33 cellular contexts compared by ENCODE assay signal in the genomic region with DNA sequence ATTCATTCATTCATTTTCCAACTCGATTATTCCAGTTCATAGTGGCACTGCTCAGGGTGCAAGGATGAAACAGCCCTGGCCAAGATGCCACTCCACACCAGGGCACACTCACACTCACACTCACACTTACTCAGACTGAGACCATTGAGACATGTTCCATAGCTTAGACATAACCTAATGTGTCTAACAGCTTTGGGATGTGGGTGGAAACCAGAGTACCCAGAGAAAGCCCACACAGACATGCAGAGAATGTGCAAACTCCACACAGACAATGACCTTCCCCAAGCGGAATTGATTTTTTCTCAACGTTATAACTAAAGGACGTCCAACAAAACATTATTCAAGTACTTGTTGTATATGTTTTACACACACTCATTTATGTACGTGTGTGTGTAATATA.
"Had no signal": no experiment of that assay in that cellular context is flagged by ENCODE, and none has a peak within 500 bp of the region (broad histone marks: within the 10 kb centered on the region; RNA-seq: fewer than 3 reads in every experiment).

No MANE protein-coding gene starts in this region.

- H3K27ac Mint-ChIP-seq: activated CD4-positive, alpha-beta memory T cell treated with anti-CD3 and anti-CD28 coated beads for 36 hours; activated CD4-positive, alpha-beta T cell treated with anti-CD3 and anti-CD28 coated beads, Interleukin-2, amount 10 ng/mL, durations not matched to agents 24 days and 14 days; activated naive CD4-positive, alpha-beta T cell treated with anti-CD3 and anti-CD28 coated beads, Interleukin-2, amount 10 ng/mL, durations not matched to agents 7 days and 5 days; activated naive CD8-positive, alpha-beta T cell treated with anti-CD3 and anti-CD28 coated beads, Interleukin-2, amount 10 ng/mL, durations not matched to agents 7 days and 5 days; activated T-cell treated with anti-CD3 and anti-CD28 coated beads, Interleukin-2, amount 50 U/mL, for 24 hours; mesothelial cell of epicardium; naive B cell; nephron progenitor cell; progenitor cell of endocrine pancreas; stimulated activated naive B cell treated with anti-CD40 and anti-IgM and Interleukin-4, amounts not matched to agents 10 μg/mL and 1 μg/mL and 100 μg/mL, for 72 hours had no signal

- H3K9me3 Mint-ChIP-seq: activated CD4-positive, alpha-beta memory T cell treated with anti-CD3 and anti-CD28 coated beads for 36 hours; activated CD4-positive, alpha-beta T cell treated with anti-CD3 and anti-CD28 coated beads, Interleukin-2, amount 10 ng/mL, durations not matched to agents 24 days and 14 days; activated naive CD4-positive, alpha-beta T cell treated with anti-CD3 and anti-CD28 coated beads, Interleukin-2, amount 10 ng/mL, durations not matched to agents 7 days and 5 days; activated naive CD8-positive, alpha-beta T cell treated with anti-CD3 and anti-CD28 coated beads, Interleukin-2, amount 10 ng/mL, durations not matched to agents 7 days and 5 days; mesothelial cell of epicardium; nephron progenitor cell had no signal

- H3K36me3 Mint-ChIP-seq: activated CD4-positive, alpha-beta memory T cell treated with anti-CD3 and anti-CD28 coated beads for 36 hours; activated naive CD4-positive, alpha-beta T cell treated with anti-CD3 and anti-CD28 coated beads, Interleukin-2, amount 10 ng/mL, durations not matched to agents 7 days and 5 days; activated naive CD8-positive, alpha-beta T cell treated with anti-CD3 and anti-CD28 coated beads, Interleukin-2, amount 10 ng/mL, durations not matched to agents 7 days and 5 days; mesothelial cell of epicardium; naive B cell; stimulated activated naive B cell treated with anti-CD40 and anti-IgM and Interleukin-4, amounts not matched to agents 10 μg/mL and 1 μg/mL and 100 μg/mL, for 72 hours had no signal

- DNase-seq: activated CD4-positive, alpha-beta memory T cell treated with anti-CD3 and anti-CD28 coated beads for 36 hours; activated CD4-positive, alpha-beta T cell treated with anti-CD3 and anti-CD28 coated beads, Interleukin-2, amount 10 ng/mL, durations not matched to agents 24 days and 14 days; activated CD4-positive, CD25-positive, alpha-beta regulatory T cell treated with anti-CD3 and anti-CD28 coated beads, Interleukin-2, amount 50 U/mL, for 72 hours; activated CD8-positive, alpha-beta memory T cell treated with anti-CD3 and anti-CD28 coated beads, Interleukin-2, amount 50 U/mL, for 48 hours; activated gamma-delta T cell; activated naive CD4-positive, alpha-beta T cell treated with anti-CD3 and anti-CD28 coated beads, Interleukin-2, amount 10 ng/mL, durations not matched to agents 7 days and 5 days; activated naive CD8-positive, alpha-beta T cell treated with anti-CD3 and anti-CD28 coated beads, Interleukin-2, amount 10 ng/mL, durations not matched to agents 7 days and 5 days; activated T-cell treated with anti-CD3 and anti-CD28 coated beads, Interleukin-2, amount 50 U/mL, for 24 hours; amniotic stem cell; central memory CD4-positive, alpha-beta T cell; foreskin keratinocyte; heart right ventricle; kidney; left colon; mammary epithelial cell; naive B cell; nephron progenitor cell; ovary; right lobe of liver; small intestine; stimulated activated CD4-positive, alpha-beta T cell treated with anti-CD3 and anti-CD28 coated beads, Interleukin-1b, Interleukin-23, amount 100 ng/mL, for 48 hours; stimulated activated CD4-positive, alpha-beta T cell treated with anti-CD3 and anti-CD28 coated beads, Interleukin-4, amount 100 ng/mL, for 4 hours; stimulated activated CD8-positive, alpha-beta memory T cell treated with anti-CD3 and anti-CD28 coated beads, Interleukin-4, amount 100 ng/mL, for 48 hours; stimulated activated naive B cell treated with anti-CD40 and anti-IgM and Interleukin-4, amounts not matched to agents 10 μg/mL and 1 μg/mL and 100 μg/mL, for 72 hours; stomach; transverse colon; WERI-Rb-1 had no signal

- H3K4me3 ChIP-seq: breast epithelium, esophagus muscularis mucosa, heart right ventricle, ovary, right lobe of liver, stomach, transverse colon, vagina had no signal

- FAIRE-seq: kidney, small intestine, TTC549 had no signal

- H3K36me3 ChIP-seq: breast epithelium, esophagus muscularis mucosa, heart right ventricle, ovary, right lobe of liver, stomach, transverse colon, vagina, WERI-Rb-1 had no signal

- H3K9me3 ChIP-seq: breast epithelium, esophagus muscularis mucosa, heart right ventricle, ovary, right lobe of liver, stomach, transverse colon, vagina had no signal

- H3K27ac ChIP-seq: breast epithelium, esophagus muscularis mucosa, foreskin keratinocyte, heart right ventricle, ovary, right lobe of liver, stomach, transverse colon, vagina, WERI-Rb-1 had no signal

- H3K4me1 ChIP-seq: breast epithelium, esophagus muscularis mucosa, foreskin keratinocyte, heart right ventricle, right lobe of liver, stomach, transverse colon, vagina had no signal

- H3K4me1 Mint-ChIP-seq: activated CD4-positive, alpha-beta T cell treated with anti-CD3 and anti-CD28 coated beads, Interleukin-2, amount 10 ng/mL, durations not matched to agents 24 days and 14 days; activated naive CD4-positive, alpha-beta T cell treated with anti-CD3 and anti-CD28 coated beads, Interleukin-2, amount 10 ng/mL, durations not matched to agents 7 days and 5 days; activated naive CD8-positive, alpha-beta T cell treated with anti-CD3 and anti-CD28 coated beads, Interleukin-2, amount 10 ng/mL, durations not matched to agents 7 days and 5 days; naive B cell; nephron progenitor cell; stimulated activated naive B cell treated with anti-CD40 and anti-IgM and Interleukin-4, amounts not matched to agents 10 μg/mL and 1 μg/mL and 100 μg/mL, for 72 hours had no signal

- ATAC-seq: foreskin keratinocyte; heart right ventricle; left colon; right lobe of liver; stimulated activated naive B cell treated with anti-CD40 and anti-IgM and Interleukin-4, amounts not matched to agents 10 μg/mL and 1 μg/mL and 100 μg/mL, for 72 hours had no signal

- H3K4me3 Mint-ChIP-seq: activated CD4-positive, alpha-beta memory T cell treated with anti-CD3 and anti-CD28 coated beads for 36 hours; activated CD4-positive, alpha-beta T cell treated with anti-CD3 and anti-CD28 coated beads, Interleukin-2, amount 10 ng/mL, durations not matched to agents 24 days and 14 days; activated naive CD4-positive, alpha-beta T cell treated with anti-CD3 and anti-CD28 coated beads, Interleukin-2, amount 10 ng/mL, durations not matched to agents 7 days and 5 days; activated naive CD8-positive, alpha-beta T cell treated with anti-CD3 and anti-CD28 coated beads, Interleukin-2, amount 10 ng/mL, durations not matched to agents 7 days and 5 days; activated T-cell treated with anti-CD3 and anti-CD28 coated beads, Interleukin-2, amount 50 U/mL, for 24 hours; mesothelial cell of epicardium; naive B cell; nephron progenitor cell; stimulated activated naive B cell treated with anti-CD40 and anti-IgM and Interleukin-4, amounts not matched to agents 10 μg/mL and 1 μg/mL and 100 μg/mL, for 72 hours had no signal

- H3K27me3 ChIP-seq: breast epithelium, esophagus muscularis mucosa, foreskin keratinocyte, heart right ventricle, ovary, right lobe of liver, stomach, transverse colon, vagina had no signal
